8 cellular contexts compared by ENCODE assay signal in the genomic region with DNA sequence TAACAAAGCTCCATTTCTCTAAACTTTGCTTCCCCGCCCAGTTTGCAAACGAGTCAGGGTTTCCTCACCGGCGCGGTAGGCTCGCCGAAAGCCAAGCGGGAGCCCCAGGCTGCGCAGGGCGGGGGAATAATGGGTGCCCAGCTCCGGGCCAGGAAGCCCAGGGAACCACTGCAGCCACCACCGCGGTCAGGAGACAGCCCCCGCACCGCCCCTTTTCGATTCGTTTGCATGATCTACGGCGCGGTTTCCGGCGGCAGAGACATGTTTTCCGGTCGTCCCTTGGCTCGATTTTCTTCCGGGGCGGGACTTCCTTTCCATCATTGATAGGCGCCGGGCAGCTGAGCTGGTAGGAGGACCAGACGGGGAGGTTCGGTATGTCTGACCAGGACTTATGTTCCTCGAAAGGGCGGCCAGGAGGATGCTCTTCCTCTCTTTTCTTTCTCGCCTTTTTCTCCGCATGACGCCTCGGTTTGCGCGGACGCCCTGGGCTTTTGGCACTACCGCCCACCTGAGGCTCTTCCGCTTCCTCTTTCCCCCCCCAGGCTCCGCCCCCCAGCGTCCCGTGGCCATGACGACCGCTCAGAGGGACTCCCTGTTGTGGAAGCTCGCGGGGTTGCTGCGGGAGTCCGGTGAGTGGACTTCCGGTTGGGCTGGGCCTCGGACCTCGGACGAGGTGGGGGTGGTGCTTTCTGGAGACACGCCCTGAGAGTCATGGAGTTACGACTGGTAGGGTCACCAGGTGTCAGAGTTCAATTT. TPM values are rescaled to one million over a fixed set of nuclear protein-coding genes. Genes with fewer than 3 reads are reported as not detected.
A peak's percentile ranks its signal among the peaks of the same experiment; 100 is the strongest.
DNase-seq lines count a peak whose midpoint lies in the region; ATAC-seq and TF ChIP-seq lines count a peak whose summit lies in the region.

A gene with protein sequence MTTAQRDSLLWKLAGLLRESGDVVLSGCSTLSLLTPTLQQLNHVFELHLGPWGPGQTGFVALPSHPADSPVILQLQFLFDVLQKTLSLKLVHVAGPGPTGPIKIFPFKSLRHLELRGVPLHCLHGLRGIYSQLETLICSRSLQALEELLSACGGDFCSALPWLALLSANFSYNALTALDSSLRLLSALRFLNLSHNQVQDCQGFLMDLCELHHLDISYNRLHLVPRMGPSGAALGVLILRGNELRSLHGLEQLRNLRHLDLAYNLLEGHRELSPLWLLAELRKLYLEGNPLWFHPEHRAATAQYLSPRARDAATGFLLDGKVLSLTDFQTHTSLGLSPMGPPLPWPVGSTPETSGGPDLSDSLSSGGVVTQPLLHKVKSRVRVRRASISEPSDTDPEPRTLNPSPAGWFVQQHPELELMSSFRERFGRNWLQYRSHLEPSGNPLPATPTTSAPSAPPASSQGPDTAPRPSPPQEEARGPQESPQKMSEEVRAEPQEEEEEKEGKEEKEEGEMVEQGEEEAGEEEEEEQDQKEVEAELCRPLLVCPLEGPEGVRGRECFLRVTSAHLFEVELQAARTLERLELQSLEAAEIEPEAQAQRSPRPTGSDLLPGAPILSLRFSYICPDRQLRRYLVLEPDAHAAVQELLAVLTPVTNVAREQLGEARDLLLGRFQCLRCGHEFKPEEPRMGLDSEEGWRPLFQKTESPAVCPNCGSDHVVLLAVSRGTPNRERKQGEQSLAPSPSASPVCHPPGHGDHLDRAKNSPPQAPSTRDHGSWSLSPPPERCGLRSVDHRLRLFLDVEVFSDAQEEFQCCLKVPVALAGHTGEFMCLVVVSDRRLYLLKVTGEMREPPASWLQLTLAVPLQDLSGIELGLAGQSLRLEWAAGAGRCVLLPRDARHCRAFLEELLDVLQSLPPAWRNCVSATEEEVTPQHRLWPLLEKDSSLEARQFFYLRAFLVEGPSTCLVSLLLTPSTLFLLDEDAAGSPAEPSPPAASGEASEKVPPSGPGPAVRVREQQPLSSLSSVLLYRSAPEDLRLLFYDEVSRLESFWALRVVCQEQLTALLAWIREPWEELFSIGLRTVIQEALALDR (plus strand): TSS at position 306 of the 756 bp plus-strand sequence. CDS start 263 bp downstream, at position 569.

- peak within 1 kb of the TSS; percentile 91 for H3K9ac ChIP-seq in fibroblast of lung (ENCODE audit: insufficient read depth, low read length)

- H3K27ac ChIP-seq in RWPE1: peak within 1 kb of the TSS; percentile 89
- peak within 1 kb of the TSS; percentile 92 for H3K27ac ChIP-seq in fibroblast of lung (ENCODE audit: insufficient read depth, low read length)
- peak within 1 kb of the TSS; percentile 80 for H3K27ac ChIP-seq in naive thymus-derived CD4-positive, alpha-beta T cell (ENCODE audit: low read depth, low read length)

- H3K4me1 Mint-ChIP-seq in activated T-helper 17 cell treated with anti-CD3 and anti-CD28 coated beads, Interleukin-2, amount 50 U/mL, for 72 hours: peaks cover 9% of the 10 kb centered on the region
- H3K4me1 Mint-ChIP-seq in naive thymus-derived CD4-positive, alpha-beta T cell: peaks cover 14 to 30% (median 21%) of the 10 kb centered on the region in 7 donors
- peaks cover 4 to 27% of the 10 kb centered on the region in 2 donors for H3K4me1 Mint-ChIP-seq in stimulated activated naive B cell treated with anti-CD40 and anti-IgM and Interleukin-4, amounts not matched to agents 10 μg/mL and 1 μg/mL and 100 μg/mL, for 72 hours

- H3K4me3 ChIP-seq in LNCaP clone FGC (ENCODE audit: low read depth, low read length) (peak within 1 kb of the TSS; percentile 94), fibroblast of lung (replicated peaks in 1 of 4; ENCODE audit: control extremely low read depth in 1 of 4, insufficient read depth in 1 of 4, low read depth in 3 of 4, low read length in 4 of 4) (peak within 1 kb of the TSS; percentile 74 to 97 (median 92))
- H3K4me3 ChIP-seq in naive thymus-derived CD4-positive, alpha-beta T cell (ENCODE audit: low read length): peak within 1 kb of the TSS; percentile 86

- peak within 1 kb of the TSS; percentile 97 for H3K4me2 ChIP-seq in fibroblast of lung (ENCODE audit: extremely low read depth, insufficient read depth, low read length)

- no peaks in the 10 kb centered on the region for H3K9me3 Mint-ChIP-seq in activated T-helper 17 cell treated with anti-CD3 and anti-CD28 coated beads, Interleukin-2, amount 50 U/mL, for 72 hours
- no peaks in the 10 kb centered on the region for H3K9me3 Mint-ChIP-seq in naive thymus-derived CD4-positive, alpha-beta T cell
- H3K9me3 Mint-ChIP-seq in stimulated activated naive B cell treated with anti-CD40 and anti-IgM and Interleukin-4, amounts not matched to agents 10 μg/mL and 1 μg/mL and 100 μg/mL, for 72 hours: peaks cover 0 to 1% of the 10 kb centered on the region in 2 donors

- TF ChIP-seq CTCF in LNCaP clone FGC (IDR thresholded peaks at IDR 0.05; ENCODE audit: control insufficient read depth, extremely low read depth, insufficient read depth): no peak
- TF ChIP-seq CTCF in RWPE1 (conservative IDR thresholded peaks at IDR 0.05; ENCODE audit: low read depth): no peak
- no peak for TF ChIP-seq CTCF in fibroblast of lung (conservative IDR thresholded peaks at IDR 0.05 in 1 of 2, IDR thresholded peaks at IDR 0.05 in 1 of 2; ENCODE audit: low read depth in 1 of 2, low read length in 2 of 2)

- no peaks in the 10 kb centered on the region for H3K9me3 ChIP-seq in fibroblast of lung (ENCODE audit: control insufficient read depth, insufficient read depth, low read depth, low read length)
- no peaks in the 10 kb centered on the region for H3K9me3 ChIP-seq in naive thymus-derived CD4-positive, alpha-beta T cell (ENCODE audit: control insufficient read depth in 2 of 3, low read length in 3 of 3)

- peak; percentile 94 for ATAC-seq in activated T-helper 17 cell treated with anti-CD3 and anti-CD28 coated beads, Interleukin-2, amount 50 U/mL, for 72 hours (replicated peaks)
- peak; percentile 91 for ATAC-seq in naive thymus-derived CD4-positive, alpha-beta T cell
- ATAC-seq in stimulated activated naive B cell treated with anti-CD40 and anti-IgM and Interleukin-4, amounts not matched to agents 10 μg/mL and 1 μg/mL and 100 μg/mL, for 72 hours (replicated peaks): peak; percentile 90 to 92

- H3K36me3 Mint-ChIP-seq in activated T-helper 17 cell treated with anti-CD3 and anti-CD28 coated beads, Interleukin-2, amount 50 U/mL, for 72 hours (ENCODE audit: low read depth): peaks cover 23% of the 10 kb centered on the region
- peaks cover 2 to 19% (median 16%) of the 10 kb centered on the region in 5 donors for H3K36me3 Mint-ChIP-seq in naive thymus-derived CD4-positive, alpha-beta T cell
- H3K36me3 Mint-ChIP-seq in stimulated activated naive B cell treated with anti-CD40 and anti-IgM and Interleukin-4, amounts not matched to agents 10 μg/mL and 1 μg/mL and 100 μg/mL, for 72 hours: peaks cover 16 to 29% of the 10 kb centered on the region in 2 donors

- no peaks in the 10 kb centered on the region for H3K27me3 ChIP-seq in fibroblast of lung (ENCODE audit: control insufficient read depth, insufficient read depth, low read length)
- no peaks in the 10 kb centered on the region for H3K27me3 ChIP-seq in naive thymus-derived CD4-positive, alpha-beta T cell (ENCODE audit: control insufficient read depth in 2 of 2, insufficient read depth in 2 of 2, low read length in 2 of 2)

- POLR2A ChIA-PET in RWPE1 (lab: Yijun Ruan, JAX; ENCODE audit: low non-redundant PET): interaction anchor here (1.1 to 1.3 kb wide), 2 partner anchors 27 to 310 kb away, joined by 3 to 4 read pairs; a partner anchor contains a TSS
- POLR2A ChIA-PET in naive thymus-derived CD4-positive, alpha-beta T cell (lab: Charles Lee): interaction anchor here (0.8 kb wide), 1 partner anchor 27 kb away, joined by 5 read pairs; a partner anchor contains a TSS

- intact Hi-C loops in naive thymus-derived CD4-positive, alpha-beta T cell (cut with micrococcal nuclease): loop anchor here (1.0 to 5.0 kb wide), 14 partner anchors 45 to 925 kb away; a partner anchor contains a TSS

- peak within 1 kb of the TSS; percentile 95 for H3K27ac Mint-ChIP-seq in activated T-helper 17 cell treated with anti-CD3 and anti-CD28 coated beads, Interleukin-2, amount 50 U/mL, for 72 hours
- peak within 1 kb of the TSS; percentile 93 to 98 (median 94) for H3K27ac Mint-ChIP-seq in naive thymus-derived CD4-positive, alpha-beta T cell
- H3K27ac Mint-ChIP-seq in stimulated activated naive B cell treated with anti-CD40 and anti-IgM and Interleukin-4, amounts not matched to agents 10 μg/mL and 1 μg/mL and 100 μg/mL, for 72 hours: peak within 1 kb of the TSS; percentile 96

- CTCF ChIA-PET in RWPE1 (lab: Yijun Ruan, JAX): interaction anchor here (0.6 to 1.6 kb wide), 3 partner anchors 28 to 45 kb away, joined by 3 to 5 read pairs (median 5); no protein-coding TSS in a partner anchor
- CTCF ChIA-PET in naive thymus-derived CD4-positive, alpha-beta T cell (lab: Charles Lee): interaction anchor here (1.2 to 1.5 kb wide), 4 partner anchors 44 to 56 kb away, joined by 3 to 9 read pairs (median 4); a partner anchor contains a TSS

- H3K27me3 Mint-ChIP-seq in activated T-helper 17 cell treated with anti-CD3 and anti-CD28 coated beads, Interleukin-2, amount 50 U/mL, for 72 hours: peaks cover 9% of the 10 kb centered on the region
- peaks cover 3 to 10% (median 6%) of the 10 kb centered on the region in 5 donors for H3K27me3 Mint-ChIP-seq in naive thymus-derived CD4-positive, alpha-beta T cell
- peaks cover 16 to 24% of the 10 kb centered on the region in 2 donors for H3K27me3 Mint-ChIP-seq in stimulated activated naive B cell treated with anti-CD40 and anti-IgM and Interleukin-4, amounts not matched to agents 10 μg/mL and 1 μg/mL and 100 μg/mL, for 72 hours

- no peaks in the 10 kb centered on the region for H3K79me2 ChIP-seq in fibroblast of lung (ENCODE audit: control insufficient read depth, insufficient read depth, low read length)

- peak within 1 kb of the TSS; percentile 95 for H3K4me3 Mint-ChIP-seq in activated T-helper 17 cell treated with anti-CD3 and anti-CD28 coated beads, Interleukin-2, amount 50 U/mL, for 72 hours
- peak within 1 kb of the TSS; percentile 89 to 99 (median 96) for H3K4me3 Mint-ChIP-seq in naive thymus-derived CD4-positive, alpha-beta T cell
- H3K4me3 Mint-ChIP-seq in stimulated activated naive B cell treated with anti-CD40 and anti-IgM and Interleukin-4, amounts not matched to agents 10 μg/mL and 1 μg/mL and 100 μg/mL, for 72 hours: peak within 1 kb of the TSS; percentile 89 to 94

- no peaks in the 10 kb centered on the region for H4K20me1 ChIP-seq in fibroblast of lung (ENCODE audit: control insufficient read depth, extremely low read depth, insufficient read depth, low read length)

- H3K36me3 ChIP-seq in fibroblast of lung (ENCODE audit: control insufficient read depth, insufficient read depth, low read length): peaks cover 3% of the 10 kb centered on the region
- H3K36me3 ChIP-seq in naive thymus-derived CD4-positive, alpha-beta T cell (ENCODE audit: control insufficient read depth in 2 of 3, insufficient read depth in 3 of 3, low read length in 3 of 3): peaks cover 0 to 26% (median 0%) of the 10 kb centered on the region in 3 experiments

- peaks cover 2% of the 10 kb centered on the region for H3K4me1 ChIP-seq in fibroblast of lung (ENCODE audit: control insufficient read depth, extremely low read depth, insufficient read depth, low read length)
- peaks cover 5 to 15% of the 10 kb centered on the region in 2 donors for H3K4me1 ChIP-seq in naive thymus-derived CD4-positive, alpha-beta T cell (ENCODE audit: control insufficient read depth in 2 of 2, insufficient read depth in 2 of 2, low read length in 2 of 2)

- DNase-seq in Daoy (ENCODE audit: low read depth): peak; percentile 98
- DNase-seq in GOT3 (lab: John Stamatoyannopoulos, UW): peak; percentile 88
- peak; percentile 90 for DNase-seq in LNCaP clone FGC (ENCODE audit: low read depth)
- peak; percentile 99 for DNase-seq in RWPE1 (ENCODE audit: low spot score)
- peak; percentile 97 for DNase-seq in fibroblast of lung (ENCODE audit: low read depth in 2 of 2)
- peak; percentile 76 to 91 (median 87) for DNase-seq in naive thymus-derived CD4-positive, alpha-beta T cell
- peak; percentile 88 for DNase-seq in stimulated activated naive B cell treated with anti-CD40 and anti-IgM and Interleukin-4, amounts not matched to agents 10 μg/mL and 1 μg/mL and 100 μg/mL, for 72 hours

- H2AFZ ChIP-seq in fibroblast of lung (ENCODE audit: low read length): peak within 1 kb of the TSS; percentile 98

RNA-seq across cellular contexts. Expression of the gene that starts here (rescaled TPM):
- 14.0 and 16.9 TPM in 2 replicates for total RNA-seq in Daoy (2014; rRNA removed; shearing (Covaris generic))
- 10 to 100 TPM; 28.4 to 31.4 TPM for total RNA-seq in activated T-helper 17 cell treated with anti-CD3 and anti-CD28 coated beads, Interleukin-2, amount 50 U/mL, for 72 hours
- 12.8 and 16.8 TPM in 2 replicates for total RNA-seq in fibroblast of lung
- 5.6 and 6.7 TPM in 2 replicates for polyA plus RNA-seq in fibroblast of lung
- polyA plus RNA-seq in fibroblast of lung (2012): 9.2 and 11.5 TPM in 2 replicates
- 35.3 and 36.3 TPM in 2 replicates for polyA minus RNA-seq in fibroblast of lung (ENCODE audit: low replicate concordance)
- 10 to 100 TPM; 33.6 to 46.4 (median 42.6) TPM for total RNA-seq in naive thymus-derived CD4-positive, alpha-beta T cell
- polyA plus RNA-seq in naive thymus-derived CD4-positive, alpha-beta T cell: 10 to 100 TPM in 1 of 2 donors, 1 to 10 TPM in 1; 6.8 to 13.0 TPM

Comparison
In these comparisons a context has a peak if more than half of its experiments do, and no peak if none do; other contexts are left out.
1. Peak in every context shown above with its lines: DNase-seq, ATAC-seq, H3K4me3 ChIP-seq and H3K27ac ChIP-seq.